Comparison of ENCODE assay signal across 8 cellular contexts in genomic region chr2:207768168-207768890, GRCh38. TPM values are rescaled to one million over a fixed set of nuclear protein-coding genes. Genes with fewer than 3 reads are reported as not detected.
DNase-seq lines count a peak whose midpoint lies in the region; ATAC-seq and TF ChIP-seq lines count a peak whose summit lies in the region.

No MANE protein-coding gene starts in this region.

- WGBS in IMR-90 (ENCODE audit: extremely low coverage in 2 of 2, insufficient read length in 1 of 2), 2 experiments, result 3% methylated on average over 26 of the region's 74 CpGs; no CpG with 5 or more reads in 1 of the 2 experiments
- 1 to 11% methylated on average over 28 to 74 of the region's 74 CpGs for WGBS in endodermal cell (ENCODE audit: insufficient coverage in 1 of 2, insufficient read length in 1 of 2), 2 experiments
- 5% methylated on average over 74 of the region's 74 CpGs for WGBS in thymus

- H3K9me3 ChIP-seq in IMR-90 (ENCODE audit: control insufficient read depth, insufficient read depth, low read length) (no peaks in the 10 kb centered on the region), endodermal cell (ENCODE audit: control insufficient read depth, low read length) (peaks cover 7% of the 10 kb centered on the region), mucosa of descending colon (no peaks in the 10 kb centered on the region), thymus (ENCODE audit: control insufficient read depth) (no peaks in the 10 kb centered on the region)

- H3K23ac ChIP-seq in IMR-90 (ENCODE audit: low read depth, low read length), result no peak overlapping the region

- no peaks in the 10 kb centered on the region; the same call in 1 of the 2 replicates for H3K9me1 ChIP-seq in IMR-90 (ENCODE audit: insufficient read depth, low read length)

- peaks cover 36% of the 10 kb centered on the region for H3K4me1 Mint-ChIP-seq in activated B cell treated with CpG ODN at 0.5 μM for 24 hours
- peaks cover 31% of the 10 kb centered on the region for H3K4me1 Mint-ChIP-seq in endodermal cell

- ATAC-seq in IMR-90 (ENCODE audit: low read depth) (peak; percentile 6), activated B cell treated with CpG ODN at 0.5 μM for 24 hours (ENCODE audit: low read depth) (no peak), mucosa of descending colon (peak; percentile 3), HG03432 (IDR thresholded peaks at IDR 0.05; ENCODE audit: unreplicated experiment) (no peak)

- H4K91ac ChIP-seq in IMR-90 (ENCODE audit: insufficient read depth, low read depth, low read length), result no peak overlapping the region

- no peak for TF ChIP-seq RAD21 in IMR-90 (IDR thresholded peaks at IDR 0.05; ENCODE audit: low read length)

- H2AFZ ChIP-seq in IMR-90 (replicated peaks; ENCODE audit: low read length, poor library complexity), result peak overlapping the region; percentile 94

- H3K27me3 Mint-ChIP-seq in activated B cell treated with CpG ODN at 0.5 μM for 24 hours (peaks cover 10% of the 10 kb centered on the region), endodermal cell (ENCODE audit: insufficient read depth) (peaks cover 2% of the 10 kb centered on the region)

- intact Hi-C loops in IMR-90 (cut with micrococcal nuclease) (loop anchor here (2.0 kb wide), 1 partner anchor 296 kb away; no protein-coding TSS in a partner anchor), activated B cell treated with CpG ODN at 0.5 μM for 24 hours (cut with micrococcal nuclease) (loop anchor here (1.0 to 2.0 kb wide), 7 partner anchors 22 to 602 kb away; partner anchors contain the start of genes IDH1, PIKFYVE and PLEKHM3), mucosa of descending colon (cut with DNase I, micrococcal nuclease) (loop anchor here (5.0 to 10.0 kb wide), 2 partner anchors 64 to 206 kb away; no protein-coding TSS in a partner anchor)

- no peak overlapping the region for H4K5ac ChIP-seq in IMR-90 (ENCODE audit: low read depth, low read length)

- H3K14ac ChIP-seq in IMR-90 (replicated peaks; ENCODE audit: low read depth, low read length), result no peak overlapping the region

- H2BK15ac ChIP-seq in IMR-90 (ENCODE audit: low read depth, low read length), result no peak overlapping the region

- H3K4me1 ChIP-seq in IMR-90 (ENCODE audit: control insufficient read depth, insufficient read depth, low read length) (peaks cover 7% of the 10 kb centered on the region; the same call in 1 of the 2 replicates), endodermal cell (ENCODE audit: control insufficient read depth, insufficient read depth, low read length) (peaks cover 4% of the 10 kb centered on the region), mucosa of descending colon (ENCODE audit: low read depth) (peaks cover 29% of the 10 kb centered on the region), thymus (ENCODE audit: control insufficient read depth, insufficient read depth, low read length) (peaks cover 17% of the 10 kb centered on the region)

- H3K4me3 Mint-ChIP-seq in activated B cell treated with CpG ODN at 0.5 μM for 24 hours (peak overlapping the region; percentile 86), endodermal cell (peak overlapping the region; percentile 97)

- no peak overlapping the region for H3K56ac ChIP-seq in IMR-90 (ENCODE audit: extremely low read depth, insufficient read depth, low read length)

- H3K4me2 ChIP-seq in IMR-90 (ENCODE audit: low read depth, low read length), result peak overlapping the region; percentile 92

- POLR2A ChIA-PET in IMR-90 (lab: Charles Lee; ENCODE audit: unreplicated experiment), result no interaction called here
- POLR2A ChIA-PET in activated B cell treated with CpG ODN at 0.5 μM for 24 hours (lab: Charles Lee), result interaction anchor here (1.8 kb wide), 1 partner anchor 602 kb away, joined by 5 read pairs; the partner anchor contains the start of gene KLF7

- no peak overlapping the region for H4K8ac ChIP-seq in IMR-90 (ENCODE audit: low read depth in 2 of 2, low read length in 2 of 2)

- H4K20me1 ChIP-seq in IMR-90 (ENCODE audit: insufficient read depth, low read length), result no peaks in the 10 kb centered on the region; the same call in 1 of the 2 replicates

- DNase-seq in DMS53 (lab: John Stamatoyannopoulos, UW), result peak; percentile 84
- DNase-seq in IMR-90, result no peak
- peak; percentile 43 for DNase-seq in activated B cell treated with CpG ODN at 0.5 μM for 24 hours
- DNase-seq in endodermal cell, result peak; percentile 75
- DNase-seq in mucosa of descending colon, result peak; percentile 62 to 75 (median 69)
- DNase-seq in GM19240 (ENCODE audit: insufficient read length, low spot score), result no peak

- no peak overlapping the region for H3K9ac ChIP-seq in IMR-90 (ENCODE audit: low read depth, low read length)
- H3K9ac ChIP-seq in endodermal cell (ENCODE audit: extremely low read depth, low read length, poor library complexity, severe bottlenecking), result peak overlapping the region; percentile 95

- H2AK9ac ChIP-seq in IMR-90 (replicated peaks; ENCODE audit: low read depth, low read length, poor library complexity), result no peak overlapping the region

- no peak overlapping the region for H2BK20ac ChIP-seq in IMR-90 (ENCODE audit: low read depth, low read length)

- no peaks in the 10 kb centered on the region for H3K79me1 ChIP-seq in IMR-90 (ENCODE audit: low read depth in 1 of 2, low read length in 2 of 2)

- H3K4me3 ChIP-seq in IMR-90 (ENCODE audit: insufficient read depth, low read depth, low read length), result peak overlapping the region; percentile 77
- H3K4me3 ChIP-seq in endodermal cell (ENCODE audit: low read length), result peak overlapping the region; percentile 95
- peak overlapping the region; percentile 83 for H3K4me3 ChIP-seq in mucosa of descending colon
- H3K4me3 ChIP-seq in thymus (ENCODE audit: low read length), result peak overlapping the region; percentile 68

- no peak overlapping the region for H3K18ac ChIP-seq in IMR-90 (ENCODE audit: low read depth, low read length)

- CTCF ChIA-PET in IMR-90 (lab: Yijun Ruan, JAX), result interaction anchor here (0.7 to 1.0 kb wide), 3 partner anchors 7 to 272 kb away, joined by 3 to 6 read pairs (median 3); no protein-coding TSS in a partner anchor
- CTCF ChIA-PET in activated B cell treated with CpG ODN at 0.5 μM for 24 hours (lab: Charles Lee), result no interaction called here

- H3K27me3 ChIP-seq in IMR-90 (ENCODE audit: control insufficient read depth, insufficient read depth, low read length), result peaks cover 1% of the 10 kb centered on the region; the same call in 1 of the 2 replicates
- no peaks in the 10 kb centered on the region for H3K27me3 ChIP-seq in endodermal cell (ENCODE audit: control insufficient read depth, insufficient read depth, low read length, poor library complexity, severe bottlenecking)
- peaks cover 46% of the 10 kb centered on the region for H3K27me3 ChIP-seq in thymus (ENCODE audit: control insufficient read depth, insufficient read depth)

- no peak overlapping the region for H3K4ac ChIP-seq in IMR-90 (ENCODE audit: low read depth, low read length)

- no peak for TF ChIP-seq POLR2A in IMR-90 (IDR thresholded peaks at IDR 0.05; ENCODE audit: low read depth, low read length)

- dilution Hi-C loops in IMR-90 (cut with HindIII; ENCODE audit: low sequenced_read_pairs, unreplicated experiment), result no loop called here

- H2AK5ac ChIP-seq in IMR-90 (ENCODE audit: low read depth, low read length), result no peak overlapping the region

- BruUV-seq in IMR-90 (replicated peaks; lab: Mats Ljungman, UMichigan), result no TSS peak

- no peak for TF ChIP-seq CTCF in IMR-90 (conservative IDR thresholded peaks at IDR 0.05; ENCODE audit: low read depth, low read length)
- TF ChIP-seq CTCF in activated B cell treated with CpG ODN at 0.5 μM for 24 hours (IDR thresholded peaks at IDR 0.05), result no peak
- TF ChIP-seq CTCF in endodermal cell (conservative IDR thresholded peaks at IDR 0.05), result no peak
- TF ChIP-seq CTCF in mucosa of descending colon (IDR thresholded peaks at IDR 0.05), result no peak

- no peaks in the 10 kb centered on the region for H3K9me3 Mint-ChIP-seq in activated B cell treated with CpG ODN at 0.5 μM for 24 hours
- H3K9me3 Mint-ChIP-seq in endodermal cell, result no peaks in the 10 kb centered on the region

- H3K27ac Mint-ChIP-seq in activated B cell treated with CpG ODN at 0.5 μM for 24 hours (no peak overlapping the region), endodermal cell (peak overlapping the region; percentile 91)

- in situ Hi-C loops in IMR-90 (cut with MboI; ENCODE audit: low sequenced_read_pairs), result no loop called here

- no peak overlapping the region for H2BK5ac ChIP-seq in IMR-90 (ENCODE audit: low read depth, low read length, poor library complexity, severe bottlenecking)

- H3K36me3 ChIP-seq in IMR-90 (ENCODE audit: control insufficient read depth, insufficient read depth, low read length) (no peaks in the 10 kb centered on the region), endodermal cell (ENCODE audit: control insufficient read depth, insufficient read depth, low read length) (peaks cover 59% of the 10 kb centered on the region), mucosa of descending colon (ENCODE audit: low read depth) (peaks cover 4% of the 10 kb centered on the region), thymus (ENCODE audit: control insufficient read depth, insufficient read depth) (no peaks in the 10 kb centered on the region)

- H3K27ac ChIP-seq in IMR-90 (ENCODE audit: insufficient read depth, low read length) (no peak overlapping the region), endodermal cell (ENCODE audit: low read depth, low read length) (no peak overlapping the region), thymus (ENCODE audit: low read depth) (peak overlapping the region; percentile 26)

- H2BK120ac ChIP-seq in IMR-90 (ENCODE audit: low read depth, low read length), result no peak overlapping the region

- no peaks in the 10 kb centered on the region for H3K36me3 Mint-ChIP-seq in activated B cell treated with CpG ODN at 0.5 μM for 24 hours (ENCODE audit: low read depth)
- peaks cover 57% of the 10 kb centered on the region for H3K36me3 Mint-ChIP-seq in endodermal cell (ENCODE audit: low read depth)

RNA-seq across cellular contexts. Expression of gene FZD5, which starts 1.4 kb away (rescaled TPM):
- under 0.01 TPM in 2 replicates for total RNA-seq in IMR-90 (2012; rRNA removed)
- 0.09 and 0.11 TPM in 2 replicates for polyA plus RNA-seq in IMR-90 (2012; rRNA removed)
- 0.06 and 0.09 TPM in 2 replicates for polyA plus RNA-seq in IMR-90 (2012; cell fraction: cytosol; rRNA removed)
- polyA plus RNA-seq in IMR-90 (2012; cell fraction: nucleus; rRNA removed; ENCODE audit: low replicate concordance), result 0.08 and 0.11 TPM in 2 replicates
- 0.66 and 0.89 TPM in 2 replicates for total RNA-seq in activated B cell treated with CpG ODN at 0.5 μM for 24 hours
- total RNA-seq in endodermal cell, result 1,000 to 10,000 TPM; 1,055 to 1,188 TPM
- polyA plus RNA-seq in endodermal cell (2013, experiment 1 of 2), result 95.5 TPM
- polyA plus RNA-seq in endodermal cell (2013, experiment 2 of 2), result 122 TPM
- total RNA-seq in mucosa of descending colon, result 100 to 1,000 TPM in 2 of 3 donors, 10 to 100 TPM in 1; 89.9 to 140 (median 125) TPM
- polyA plus RNA-seq in thymus, result 2.9 TPM

RNA-seq across cellular contexts. Expression of gene CCNYL1, which starts 56.9 kb away (rescaled TPM):
- total RNA-seq in IMR-90 (2012; rRNA removed), result 5.4 and 6.7 TPM in 2 replicates
- 5.7 and 7.3 TPM in 2 replicates for polyA plus RNA-seq in IMR-90 (2012; rRNA removed)
- polyA plus RNA-seq in IMR-90 (2012; cell fraction: cytosol; rRNA removed), result 2.9 and 3.5 TPM in 2 replicates
- polyA plus RNA-seq in IMR-90 (2012; cell fraction: nucleus; rRNA removed; ENCODE audit: low replicate concordance), result 3.3 and 13.0 TPM in 2 replicates
- 12.2 and 13.5 TPM in 2 replicates for total RNA-seq in activated B cell treated with CpG ODN at 0.5 μM for 24 hours
- 10 to 100 TPM; 19.8 to 22.4 TPM for total RNA-seq in endodermal cell
- polyA plus RNA-seq in endodermal cell (2013, experiment 1 of 2), result 26.6 TPM
- polyA plus RNA-seq in endodermal cell (2013, experiment 2 of 2), result 31.3 TPM
- 10 to 100 TPM; 27.8 to 53.9 (median 32.0) TPM for total RNA-seq in mucosa of descending colon
- 10.5 TPM for polyA plus RNA-seq in thymus

Comparison
In these comparisons a context has a peak if more than half of its experiments do, and no peak if none do; other contexts are left out.
1. DNase-seq: peak in DMS53 (single experiment), activated B cell treated with CpG ODN at 0.5 μM for 24 hours (single experiment), endodermal cell (single experiment) and mucosa of descending colon (3 of 3); none in IMR-90 (single experiment) and GM19240 (single experiment).
2. ATAC-seq: peak in IMR-90 (single experiment) and mucosa of descending colon (single experiment); none in activated B cell treated with CpG ODN at 0.5 μM for 24 hours (single experiment) and HG03432 (single experiment).
3. RNA of gene FZD5, which starts 1.4 kb away (total RNA-seq): 1,055 to 1,188 TPM in endodermal cell and 89.9 to 140 TPM in mucosa of descending colon; 0.66 to 0.89 TPM in activated B cell treated with CpG ODN at 0.5 μM for 24 hours and under 0.01 TPM in IMR-90; every median in the first group is over 10 times any median in the second.
4. Peak in every context shown above with its lines, with median percentiles within 50 percentile points of each other: H3K4me3 ChIP-seq.